17 cellular contexts compared by ENCODE assay signal in genomic region chr2:42913280-42913878, GRCh38.
A peak's percentile ranks its signal among the peaks of the same experiment; 100 is the strongest.
DNase-seq lines count a peak whose midpoint lies in the region; ATAC-seq, FAIRE-seq and TF ChIP-seq lines count a peak whose summit lies in the region.
"Had no signal": no experiment of that assay in that cellular context is flagged by ENCODE, and none has a peak within 500 bp of the region (broad histone marks: within the 10 kb centered on the region; RNA-seq: fewer than 3 reads in every experiment).

No MANE protein-coding gene starts in this region.

- ATAC-seq in HepG2, result no peak
- no peak for ATAC-seq in GM19397 (IDR thresholded peaks at IDR 0.05; ENCODE audit: unreplicated experiment)
- ATAC-seq: natural killer cell treated with Interleukin-12 subunit alpha and Interleukin-12 subunit beta and Interleukin-15 and Interleukin-18, amount 100 ng/mL, for 72 hours had no signal

- H3K79me2 ChIP-seq in HepG2 (ENCODE audit: insufficient read depth, low read length), result no peaks in the 10 kb centered on the region

- H3K36me3 ChIP-seq in liver (ENCODE audit: control insufficient read depth in 4 of 4, insufficient read depth in 3 of 4, low read depth in 1 of 4, low read length in 3 of 4) (no peaks in the 10 kb centered on the region), HepG2 (replicated peaks in 1 of 2; ENCODE audit: control insufficient read depth in 1 of 2, insufficient read depth in 2 of 2, low read length in 2 of 2) (no peaks in the 10 kb centered on the region), vagina (no peaks in the 10 kb centered on the region), esophagus squamous epithelium (no peaks in the 10 kb centered on the region)

- H3K9me3 ChIP-seq in liver (ENCODE audit: control insufficient read depth in 4 of 4, low read length in 3 of 4) (no peaks in the 10 kb centered on the region), HepG2 (ENCODE audit: low read length) (no peaks in the 10 kb centered on the region), vagina (no peaks in the 10 kb centered on the region), esophagus squamous epithelium (no peaks in the 10 kb centered on the region)

- H3K4me1 ChIP-seq in liver (ENCODE audit: control insufficient read depth in 4 of 4, insufficient read depth in 4 of 4, low read length in 3 of 4), result peaks cover 0 to 12% (median 4%) of the 10 kb centered on the region in 4 donors
- H3K4me1 ChIP-seq in HepG2 (ENCODE audit: insufficient read depth, low read length), result peaks cover 29% of the 10 kb centered on the region
- H3K4me1 ChIP-seq in vagina, result peaks cover 52% of the 10 kb centered on the region
- H3K4me1 ChIP-seq in esophagus squamous epithelium, result peaks cover 0 to 45% (median 10%) of the 10 kb centered on the region in 3 donors

- H3K27me3 ChIP-seq in liver (ENCODE audit: control insufficient read depth in 4 of 4, insufficient read depth in 4 of 4, low read length in 3 of 4) (no peaks in the 10 kb centered on the region), HepG2 (ENCODE audit: control insufficient read depth in 1 of 2, insufficient read depth in 2 of 2, low read length in 2 of 2) (peaks cover 3 to 44% of the 10 kb centered on the region in 2 experiments; a peak in 4 of 5 replicates), vagina (no peaks in the 10 kb centered on the region), esophagus squamous epithelium (no peaks in the 10 kb centered on the region)

- H3K9ac ChIP-seq in liver (ENCODE audit: low read depth in 1 of 2, low read length in 2 of 2), result no peak overlapping the region
- no peak overlapping the region for H3K9ac ChIP-seq in HepG2 (ENCODE audit: insufficient read depth, low read depth, low read length)

- TF ChIP-seq RAD21 in liver (IDR thresholded peaks at IDR 0.05) (no peak), HepG2 (CRISPR knock-in tag; IDR thresholded peaks at IDR 0.05) (no peak)

- H2AFZ ChIP-seq in HepG2 (ENCODE audit: low read length), result no peak overlapping the region
- H2AFZ ChIP-seq: PC-9 had no signal

- no peak for TF ChIP-seq POLR2A in HepG2 (IDR thresholded peaks at IDR 0.05; ENCODE audit: insufficient read depth in 1 of 2, low read depth in 2 of 2, low read length in 2 of 2)
- no peak for TF ChIP-seq POLR2A in vagina (IDR thresholded peaks at IDR 0.05)
- TF ChIP-seq POLR2A in esophagus squamous epithelium (IDR thresholded peaks at IDR 0.05), result no peak

- no peaks in the 10 kb centered on the region for H4K20me1 ChIP-seq in HepG2 (ENCODE audit: insufficient read depth, low read length)

- BruUV-seq in HepG2 (replicated peaks; lab: Mats Ljungman, UMichigan), result no TSS peak

- TF ChIP-seq EP300 in HepG2 (IDR thresholded peaks at IDR 0.05; ENCODE audit: low read depth in 2 of 2, low read length in 2 of 2) (no peak), HepG2 (CRISPR knock-in tag; IDR thresholded peaks at IDR 0.05; ENCODE audit: borderline replicate concordance) (no peak)

- intact Hi-C loops in HepG2 (cut with micrococcal nuclease; ENCODE audit: unreplicated experiment) (no loop called here), vagina (cut with DNase I) (no loop called here), esophagus squamous epithelium (cut with DNase I) (no loop called here)

- CTCF ChIA-PET in HepG2 (lab: Yijun Ruan, JAX; ENCODE audit: low intra/inter-chr PET ratio, low total read pairs), result no interaction called here

- FAIRE-seq in HepG2 (lab: Jason Lieb, UNC), result no peak
- FAIRE-seq: GM12891 had no signal

- POLR2A ChIA-PET in HepG2 (lab: Yijun Ruan, JAX), result interaction anchor here (1.0 kb wide), 1 partner anchor 13 kb away, joined by 3 read pairs; no protein-coding TSS in a partner anchor

- no peak for TF ChIP-seq CTCF in liver (IDR thresholded peaks at IDR 0.05; ENCODE audit: low read depth, low read length, missing input control)
- no peak for TF ChIP-seq CTCF in HepG2 (CRISPR knock-in tag; IDR thresholded peaks at IDR 0.05)
- TF ChIP-seq CTCF in fibroblast of pulmonary artery (IDR thresholded peaks at IDR 0.05; ENCODE audit: low read length, missing control alignments), result no peak
- TF ChIP-seq CTCF in vagina (IDR thresholded peaks at IDR 0.05), result no peak
- no peak for TF ChIP-seq CTCF in esophagus squamous epithelium (IDR thresholded peaks at IDR 0.05)

- in situ Hi-C loops in HepG2 (cut with HindIII; ENCODE audit: extremely low pct_ligation_motif_present, low pct_unique_long_range_greater_than_20kb), result no loop called here

- 62% methylated on average over 2 of the region's 2 CpGs for WGBS in liver
- 71% methylated on average over 2 of the region's 2 CpGs for WGBS in HepG2 (ENCODE audit: low lambda C conversion rate)
- WGBS in esophagus squamous epithelium, 2 donors, result 54 to 58% methylated on average over 2 of the region's 2 CpGs

- DNase-seq in HepG2 (ENCODE audit: low spot score), result no peak
- DNase-seq in OCI-M2 (lab: John Stamatoyannopoulos, UW; ENCODE audit: unreplicated experiment), result peak; percentile 26
- DNase-seq in fibroblast of pulmonary artery (ENCODE audit: low read depth), result peak; percentile 55
- DNase-seq in vagina (ENCODE audit: extremely low spot score in 2 of 2), result no peak
- no peak for DNase-seq in LoVo (ENCODE audit: low spot score)
- DNase-seq in esophagus squamous epithelium (lab: John Stamatoyannopoulos, UW), result no peak
- DNase-seq: activated CD4-positive, CD25-positive, alpha-beta regulatory T cell; amygdala; H9; mammary epithelial cell; NCI-H2081 treated with DMSO at 0.1 percent for 48 hours; NCI-H524 treated with DMSO at 0.1 percent for 48 hours; PC-9 had no signal

- H3K4me3 ChIP-seq in liver (ENCODE audit: low read depth in 1 of 3, low read length in 3 of 3) (no peak overlapping the region), HepG2 (replicated peaks in 1 of 3; ENCODE audit: insufficient read depth in 1 of 3, low read depth in 2 of 3, low read length in 3 of 3) (no peak overlapping the region), fibroblast of pulmonary artery (replicated peaks; ENCODE audit: low read depth, low read length) (no peak overlapping the region), vagina (no peak overlapping the region), esophagus squamous epithelium (no peak overlapping the region)
- H3K4me3 ChIP-seq: PC-9 had no signal

- no peak overlapping the region for H3K4me2 ChIP-seq in HepG2 (ENCODE audit: low read depth, low read length)
- H3K4me2 ChIP-seq: PC-9 had no signal

- H3K27ac ChIP-seq in liver (ENCODE audit: low read depth in 1 of 2, low read length in 2 of 2) (peak overlapping the region; percentile 4 to 27), HepG2 (ENCODE audit: extremely low read length, insufficient read depth, low read length) (no peak overlapping the region), vagina (peak overlapping the region; percentile 8), esophagus squamous epithelium (no peak overlapping the region)
- H3K27ac ChIP-seq: PC-9 had no signal

TF ChIP-seq in liver, 16 proteins besides CTCF, POLR2A, EP300 and RAD21 (continues in another document):
- TF ChIP-seq NR2F2 (IDR thresholded peaks at IDR 0.05) (peak; percentile 38), JUND (IDR thresholded peaks at IDR 0.05) (no peak), GABPA (IDR thresholded peaks at IDR 0.05 in 1 of 2, conservative IDR thresholded peaks at IDR 0.05 in 1 of 2) (no peak)

TF ChIP-seq in HepG2, 621 proteins besides CTCF, POLR2A, EP300 and RAD21:
- TF ChIP-seq NR2C2 (CRISPR knock-in tag; IDR thresholded peaks at IDR 0.05; ENCODE audit: borderline replicate concordance), result no peak
- TF ChIP-seq CENPX (CRISPR knock-in tag; IDR thresholded peaks at IDR 0.05), result no peak
- TF ChIP-seq RARG (CRISPR knock-in tag; IDR thresholded peaks at IDR 0.05; ENCODE audit: low read depth), result no peak
- no peak for TF ChIP-seq ZNF350 (CRISPR knock-in tag; IDR thresholded peaks at IDR 0.05; ENCODE audit: borderline replicate concordance, low read depth)
- no peak for TF ChIP-seq AGO2 (optimal IDR thresholded peaks at IDR 0.05; ENCODE audit: low read depth, low read length)
- no peak for TF ChIP-seq SP2 (CRISPR knock-in tag; IDR thresholded peaks at IDR 0.05)
- TF ChIP-seq HMGA1 (CRISPR knock-in tag; conservative IDR thresholded peaks at IDR 0.05), result no peak
- TF ChIP-seq CHD2 (IDR thresholded peaks at IDR 0.05; ENCODE audit: low read depth, low read length), result no peak
- TF ChIP-seq BRD4 (CRISPR knock-in tag; IDR thresholded peaks at IDR 0.05), result no peak
- TF ChIP-seq TEF (CRISPR knock-in tag; IDR thresholded peaks at IDR 0.05), result no peak

Comparison
In these comparisons a context has a peak if more than half of its experiments do, and no peak if none do; other contexts are left out.
1. H3K27ac ChIP-seq: peak in liver (2 of 2) and vagina (single experiment); none in HepG2 (single experiment) and esophagus squamous epithelium (0 of 4).
2. DNase-seq: peak in OCI-M2 (single experiment) and fibroblast of pulmonary artery (single experiment); none in HepG2 (single experiment), vagina (0 of 2), LoVo (single experiment) and esophagus squamous epithelium (single experiment).